ENCODE assay signal across 2 cellular contexts in genomic region chr3:196640501-196640968, GRCh38.
TF ChIP-seq lines count a peak whose summit lies in the region.

No MANE protein-coding gene starts in this region.

TF ChIP-seq in liver, 16 proteins besides CTCF, POLR2A, EP300 and RAD21 (continued from another document):
- no peak for TF ChIP-seq ATF3 (IDR thresholded peaks at IDR 0.05)
- no peak for TF ChIP-seq YY1 (IDR thresholded peaks at IDR 0.05)
- no peak for TF ChIP-seq FOXA1 (IDR thresholded peaks at IDR 0.05)

TF ChIP-seq in HepG2, 621 proteins besides CTCF, POLR2A, EP300 and RAD21 (continued from another document):
- no peak for TF ChIP-seq DMTF1 (CRISPR knock-in tag; IDR thresholded peaks at IDR 0.05)
- TF ChIP-seq NFIC (IDR thresholded peaks at IDR 0.05; ENCODE audit: low read length), result no peak
- no peak for TF ChIP-seq ZNF124 (CRISPR knock-in tag; IDR thresholded peaks at IDR 0.05)
